1 cellular context compared by ENCODE assay signal in the genomic region with DNA sequence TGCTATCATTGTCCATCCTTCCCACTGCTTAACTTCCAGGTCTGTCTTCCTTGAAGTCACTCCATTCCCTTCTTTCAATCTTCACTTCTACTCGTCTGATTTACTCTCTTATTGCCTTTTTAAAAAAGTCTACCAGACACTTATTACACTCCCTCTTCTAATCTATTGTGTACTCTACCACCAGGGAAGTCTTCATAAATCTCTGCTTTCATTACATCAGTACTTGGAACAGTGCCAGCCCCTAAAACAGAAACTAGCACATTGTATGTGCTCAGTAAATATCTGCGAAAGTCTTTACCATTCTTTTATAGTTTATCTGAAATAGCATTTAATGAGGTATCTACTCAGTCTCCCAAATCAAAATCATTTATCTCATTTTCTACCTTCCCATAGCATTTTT.
TF ChIP-seq lines count a peak whose summit lies in the region.

No MANE protein-coding gene starts in this region.

TF ChIP-seq in GM23338, 12 proteins besides CTCF, POLR2A, EP300 and RAD21 (continued from another document):
- TF ChIP-seq, protein P1, sequence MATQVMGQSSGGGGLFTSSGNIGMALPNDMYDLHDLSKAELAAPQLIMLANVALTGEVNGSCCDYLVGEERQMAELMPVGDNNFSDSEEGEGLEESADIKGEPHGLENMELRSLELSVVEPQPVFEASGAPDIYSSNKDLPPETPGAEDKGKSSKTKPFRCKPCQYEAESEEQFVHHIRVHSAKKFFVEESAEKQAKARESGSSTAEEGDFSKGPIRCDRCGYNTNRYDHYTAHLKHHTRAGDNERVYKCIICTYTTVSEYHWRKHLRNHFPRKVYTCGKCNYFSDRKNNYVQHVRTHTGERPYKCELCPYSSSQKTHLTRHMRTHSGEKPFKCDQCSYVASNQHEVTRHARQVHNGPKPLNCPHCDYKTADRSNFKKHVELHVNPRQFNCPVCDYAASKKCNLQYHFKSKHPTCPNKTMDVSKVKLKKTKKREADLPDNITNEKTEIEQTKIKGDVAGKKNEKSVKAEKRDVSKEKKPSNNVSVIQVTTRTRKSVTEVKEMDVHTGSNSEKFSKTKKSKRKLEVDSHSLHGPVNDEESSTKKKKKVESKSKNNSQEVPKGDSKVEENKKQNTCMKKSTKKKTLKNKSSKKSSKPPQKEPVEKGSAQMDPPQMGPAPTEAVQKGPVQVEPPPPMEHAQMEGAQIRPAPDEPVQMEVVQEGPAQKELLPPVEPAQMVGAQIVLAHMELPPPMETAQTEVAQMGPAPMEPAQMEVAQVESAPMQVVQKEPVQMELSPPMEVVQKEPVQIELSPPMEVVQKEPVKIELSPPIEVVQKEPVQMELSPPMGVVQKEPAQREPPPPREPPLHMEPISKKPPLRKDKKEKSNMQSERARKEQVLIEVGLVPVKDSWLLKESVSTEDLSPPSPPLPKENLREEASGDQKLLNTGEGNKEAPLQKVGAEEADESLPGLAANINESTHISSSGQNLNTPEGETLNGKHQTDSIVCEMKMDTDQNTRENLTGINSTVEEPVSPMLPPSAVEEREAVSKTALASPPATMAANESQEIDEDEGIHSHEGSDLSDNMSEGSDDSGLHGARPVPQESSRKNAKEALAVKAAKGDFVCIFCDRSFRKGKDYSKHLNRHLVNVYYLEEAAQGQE (IDR thresholded peaks at IDR 0.05; ENCODE audit: unreplicated experiment): no peak
- TF ChIP-seq CREB1 (CRISPR knock-in tag; IDR thresholded peaks at IDR 0.05; ENCODE audit: low read depth) (no peak), NANOG (IDR thresholded peaks at IDR 0.05; ENCODE audit: borderline replicate concordance) (no peak), EZH2phosphoT487 (IDR thresholded peaks at IDR 0.05; ENCODE audit: unreplicated experiment) (no peak), JUNB (IDR thresholded peaks at IDR 0.05; ENCODE audit: unreplicated experiment) (no peak)
- TF ChIP-seq, protein P2, sequence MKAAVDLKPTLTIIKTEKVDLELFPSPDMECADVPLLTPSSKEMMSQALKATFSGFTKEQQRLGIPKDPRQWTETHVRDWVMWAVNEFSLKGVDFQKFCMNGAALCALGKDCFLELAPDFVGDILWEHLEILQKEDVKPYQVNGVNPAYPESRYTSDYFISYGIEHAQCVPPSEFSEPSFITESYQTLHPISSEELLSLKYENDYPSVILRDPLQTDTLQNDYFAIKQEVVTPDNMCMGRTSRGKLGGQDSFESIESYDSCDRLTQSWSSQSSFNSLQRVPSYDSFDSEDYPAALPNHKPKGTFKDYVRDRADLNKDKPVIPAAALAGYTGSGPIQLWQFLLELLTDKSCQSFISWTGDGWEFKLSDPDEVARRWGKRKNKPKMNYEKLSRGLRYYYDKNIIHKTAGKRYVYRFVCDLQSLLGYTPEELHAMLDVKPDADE (IDR thresholded peaks at IDR 0.05): no peak
